In genomic region chr12:110742718-110743570, GRCh38 we compare ENCODE assay signal across 8 cellular contexts. TPM values are rescaled to one million over a fixed set of nuclear protein-coding genes. Genes with fewer than 3 reads are reported as not detected.
DNase-seq lines count a peak whose midpoint lies in the region; ATAC-seq and TF ChIP-seq lines count a peak whose summit lies in the region.

Gene PPP1CC (minus strand): TSS chr12:110742891. CDS start chr12:110742707, 184 bp downstream.

- peak within 1 kb of the TSS; percentile 95 for H3K4me3 Mint-ChIP-seq in dendritic cell treated with granulocyte-macrophage colony-stimulating factor and Interleukin-4, amounts not matched to agents 40 ng/mL and 50 ng/mL, for 4 days

- peak within 1 kb of the TSS; percentile 90 for H3K27ac Mint-ChIP-seq in dendritic cell treated with granulocyte-macrophage colony-stimulating factor and Interleukin-4, amounts not matched to agents 40 ng/mL and 50 ng/mL, for 4 days

- no peaks in the 10 kb centered on the region for H3K9me3 Mint-ChIP-seq in dendritic cell treated with granulocyte-macrophage colony-stimulating factor and Interleukin-4, amounts not matched to agents 40 ng/mL and 50 ng/mL, for 4 days

- intact Hi-C loops in dendritic cell treated with granulocyte-macrophage colony-stimulating factor and Interleukin-4, amounts not matched to agents 40 ng/mL and 50 ng/mL, for 4 days (cut with micrococcal nuclease): loop anchor here (1.0 to 2.0 kb wide), 3 partner anchors 49 to 146 kb away; partner anchors contain the start of gene TCTN1
- intact Hi-C loops in left lung (cut with DNase I): no loop called here

- TF ChIP-seq CTCF in BE2C (IDR thresholded peaks at IDR 0.05; ENCODE audit: low read depth, low read length): no peak
- TF ChIP-seq CTCF in left lung (IDR thresholded peaks at IDR 0.05): peak in 1 of 2 donors; percentile 24

- H3K4me1 Mint-ChIP-seq in dendritic cell treated with granulocyte-macrophage colony-stimulating factor and Interleukin-4, amounts not matched to agents 40 ng/mL and 50 ng/mL, for 4 days (ENCODE audit: low read depth): peaks cover 46% of the 10 kb centered on the region

- peaks cover 30% of the 10 kb centered on the region for H3K36me3 Mint-ChIP-seq in dendritic cell treated with granulocyte-macrophage colony-stimulating factor and Interleukin-4, amounts not matched to agents 40 ng/mL and 50 ng/mL, for 4 days (ENCODE audit: low read depth)

- DNase-seq in BE2C: peak; percentile 95
- peak; percentile 83 for DNase-seq in NCI-H748 treated with DMSO at 0.1 percent for 48 hours (lab: John Stamatoyannopoulos, UW)
- peak; percentile 77 to 89 for DNase-seq in activated CD4-positive, alpha-beta T cell treated with anti-CD3 and anti-CD28 coated beads, Interleukin-2, amount 50 U/mL, for 24 hours (ENCODE audit: low read depth in 1 of 2, low spot score in 1 of 2)
- DNase-seq in left lung: peak; percentile 95 to 98
- peak; percentile 88 for DNase-seq in stimulated activated CD4-positive, alpha-beta T cell treated with anti-CD3 and anti-CD28 coated beads, Interleukin-2, amount 100 ng/mL, for 4 hours (ENCODE audit: low read depth)

- peaks cover 19% of the 10 kb centered on the region for H3K36me3 ChIP-seq in BE2C
- H3K36me3 ChIP-seq in left lung: no peaks in the 10 kb centered on the region

- H3K9me3 ChIP-seq in BE2C (no peaks in the 10 kb centered on the region), left lung (no peaks in the 10 kb centered on the region)

- H3K4me3 ChIP-seq in BE2C (ENCODE audit: low read depth, low read length): peak within 1 kb of the TSS; percentile 88
- H3K4me3 ChIP-seq in left lung: peak within 1 kb of the TSS; percentile 98 to 99

- H3K27ac ChIP-seq in left lung: peak within 1 kb of the TSS; percentile 83 to 91

- H3K27me3 Mint-ChIP-seq in dendritic cell treated with granulocyte-macrophage colony-stimulating factor and Interleukin-4, amounts not matched to agents 40 ng/mL and 50 ng/mL, for 4 days: no peaks in the 10 kb centered on the region

- H3K4me1 ChIP-seq in BE2C: peaks cover 6% of the 10 kb centered on the region
- H3K4me1 ChIP-seq in left lung: peaks cover 22 to 48% of the 10 kb centered on the region in 2 donors

- peak; percentile 67 for ATAC-seq in GM19351 (IDR thresholded peaks at IDR 0.05; ENCODE audit: unreplicated experiment)
- peak; percentile 57 for ATAC-seq in HG03558 (IDR thresholded peaks at IDR 0.05; ENCODE audit: extremely low read depth, unreplicated experiment)
- ATAC-seq in left lung: peak; percentile 99

- H3K27me3 ChIP-seq in BE2C: no peaks in the 10 kb centered on the region; the same call in 1 of the 2 replicates
- no peaks in the 10 kb centered on the region for H3K27me3 ChIP-seq in left lung

RNA-seq across cellular contexts. Expression of gene PPP1CC, which starts in this region (rescaled TPM):
- 165 TPM for polyA plus RNA-seq in BE2C (2012; ENCODE audit: insufficient read depth, insufficient read length, low read depth)
- total RNA-seq in left lung: 100 to 1,000 TPM in 1 of 2 donors, 10 to 100 TPM in 1; 86.8 to 104 TPM

Comparison
In these comparisons a context has a peak if more than half of its experiments do, and no peak if none do; other contexts are left out.
1. Peak in every context shown above with its lines: DNase-seq, ATAC-seq, H3K4me3 ChIP-seq and H3K27ac ChIP-seq.